In genomic region chr16:85479972-85480726, GRCh38 we compare ENCODE assay signal across 1 cellular context.
TF ChIP-seq lines count a peak whose summit lies in the region.

No MANE protein-coding gene starts in this region.

TF ChIP-seq in HEK293, 187 proteins besides CTCF, POLR2A, EP300 and RAD21 (continued from another document and continues in another):
- TF ChIP-seq ATF2 (tag by site-specific recombination; IDR thresholded peaks at IDR 0.05; ENCODE audit: low read depth): 0 out of 2 replicates have a peak, but pooled peaks have one; percentile 4
- 0 out of 2 replicates have a peak, but pooled peaks have one; percentile 34 for TF ChIP-seq ZNF324 (tag by site-specific recombination; IDR thresholded peaks at IDR 0.05)
- no peak for TF ChIP-seq ZNF175 (tag by site-specific recombination; IDR thresholded peaks at IDR 0.05)
- TF ChIP-seq GLI2 (tag by site-specific recombination; IDR thresholded peaks at IDR 0.05; ENCODE audit: borderline replicate concordance, low read depth): no peak
- peak; percentile 20; the same call in 1 of the 2 replicates for TF ChIP-seq ZBTB17 (tag by site-specific recombination; IDR thresholded peaks at IDR 0.05)
- 0 out of 2 replicates have a peak, but pooled peaks have one; percentile 19 for TF ChIP-seq ZNF692 (tag by site-specific recombination; IDR thresholded peaks at IDR 0.05)
- TF ChIP-seq, protein P1, sequence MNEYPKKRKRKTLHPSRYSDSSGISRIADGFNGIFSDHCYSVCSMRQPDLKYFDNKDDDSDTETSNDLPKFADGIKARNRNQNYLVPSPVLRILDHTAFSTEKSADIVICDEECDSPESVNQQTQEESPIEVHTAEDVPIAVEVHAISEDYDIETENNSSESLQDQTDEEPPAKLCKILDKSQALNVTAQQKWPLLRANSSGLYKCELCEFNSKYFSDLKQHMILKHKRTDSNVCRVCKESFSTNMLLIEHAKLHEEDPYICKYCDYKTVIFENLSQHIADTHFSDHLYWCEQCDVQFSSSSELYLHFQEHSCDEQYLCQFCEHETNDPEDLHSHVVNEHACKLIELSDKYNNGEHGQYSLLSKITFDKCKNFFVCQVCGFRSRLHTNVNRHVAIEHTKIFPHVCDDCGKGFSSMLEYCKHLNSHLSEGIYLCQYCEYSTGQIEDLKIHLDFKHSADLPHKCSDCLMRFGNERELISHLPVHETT (tag by site-specific recombination; IDR thresholded peaks at IDR 0.05): no peak
- TF ChIP-seq ZNF664 (tag by site-specific recombination; IDR thresholded peaks at IDR 0.05): no peak
- no peak for TF ChIP-seq ZNF560 (tag by site-specific recombination; IDR thresholded peaks at IDR 0.05; ENCODE audit: borderline replicate concordance)
- TF ChIP-seq, protein P2, sequence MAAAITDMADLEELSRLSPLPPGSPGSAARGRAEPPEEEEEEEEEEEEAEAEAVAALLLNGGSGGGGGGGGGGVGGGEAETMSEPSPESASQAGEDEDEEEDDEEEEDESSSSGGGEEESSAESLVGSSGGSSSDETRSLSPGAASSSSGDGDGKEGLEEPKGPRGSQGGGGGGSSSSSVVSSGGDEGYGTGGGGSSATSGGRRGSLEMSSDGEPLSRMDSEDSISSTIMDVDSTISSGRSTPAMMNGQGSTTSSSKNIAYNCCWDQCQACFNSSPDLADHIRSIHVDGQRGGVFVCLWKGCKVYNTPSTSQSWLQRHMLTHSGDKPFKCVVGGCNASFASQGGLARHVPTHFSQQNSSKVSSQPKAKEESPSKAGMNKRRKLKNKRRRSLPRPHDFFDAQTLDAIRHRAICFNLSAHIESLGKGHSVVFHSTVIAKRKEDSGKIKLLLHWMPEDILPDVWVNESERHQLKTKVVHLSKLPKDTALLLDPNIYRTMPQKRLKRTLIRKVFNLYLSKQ (tag by site-specific recombination; IDR thresholded peaks at IDR 0.05; ENCODE audit: borderline replicate concordance): no peak
- no peak for TF ChIP-seq ZNF704 (tag by site-specific recombination; IDR thresholded peaks at IDR 0.05)
- no peak for TF ChIP-seq KLF7 (tag by site-specific recombination; IDR thresholded peaks at IDR 0.05; ENCODE audit: borderline replicate concordance)
- no peak for TF ChIP-seq BCL11A (tag by site-specific recombination; IDR thresholded peaks at IDR 0.05; ENCODE audit: low read depth)
- TF ChIP-seq, protein P3, sequence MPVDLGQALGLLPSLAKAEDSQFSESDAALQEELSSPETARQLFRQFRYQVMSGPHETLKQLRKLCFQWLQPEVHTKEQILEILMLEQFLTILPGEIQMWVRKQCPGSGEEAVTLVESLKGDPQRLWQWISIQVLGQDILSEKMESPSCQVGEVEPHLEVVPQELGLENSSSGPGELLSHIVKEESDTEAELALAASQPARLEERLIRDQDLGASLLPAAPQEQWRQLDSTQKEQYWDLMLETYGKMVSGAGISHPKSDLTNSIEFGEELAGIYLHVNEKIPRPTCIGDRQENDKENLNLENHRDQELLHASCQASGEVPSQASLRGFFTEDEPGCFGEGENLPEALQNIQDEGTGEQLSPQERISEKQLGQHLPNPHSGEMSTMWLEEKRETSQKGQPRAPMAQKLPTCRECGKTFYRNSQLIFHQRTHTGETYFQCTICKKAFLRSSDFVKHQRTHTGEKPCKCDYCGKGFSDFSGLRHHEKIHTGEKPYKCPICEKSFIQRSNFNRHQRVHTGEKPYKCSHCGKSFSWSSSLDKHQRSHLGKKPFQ (tag by site-specific recombination; IDR thresholded peaks at IDR 0.05): no peak
- no peak for TF ChIP-seq ZNF518A (tag by site-specific recombination; conservative IDR thresholded peaks at IDR 0.05; ENCODE audit: low read depth)
- no peak for TF ChIP-seq ZNF155 (tag by site-specific recombination; IDR thresholded peaks at IDR 0.05)
- TF ChIP-seq ZBTB48 (tag by site-specific recombination; IDR thresholded peaks at IDR 0.05): peak; percentile 81
- TF ChIP-seq, protein P4, sequence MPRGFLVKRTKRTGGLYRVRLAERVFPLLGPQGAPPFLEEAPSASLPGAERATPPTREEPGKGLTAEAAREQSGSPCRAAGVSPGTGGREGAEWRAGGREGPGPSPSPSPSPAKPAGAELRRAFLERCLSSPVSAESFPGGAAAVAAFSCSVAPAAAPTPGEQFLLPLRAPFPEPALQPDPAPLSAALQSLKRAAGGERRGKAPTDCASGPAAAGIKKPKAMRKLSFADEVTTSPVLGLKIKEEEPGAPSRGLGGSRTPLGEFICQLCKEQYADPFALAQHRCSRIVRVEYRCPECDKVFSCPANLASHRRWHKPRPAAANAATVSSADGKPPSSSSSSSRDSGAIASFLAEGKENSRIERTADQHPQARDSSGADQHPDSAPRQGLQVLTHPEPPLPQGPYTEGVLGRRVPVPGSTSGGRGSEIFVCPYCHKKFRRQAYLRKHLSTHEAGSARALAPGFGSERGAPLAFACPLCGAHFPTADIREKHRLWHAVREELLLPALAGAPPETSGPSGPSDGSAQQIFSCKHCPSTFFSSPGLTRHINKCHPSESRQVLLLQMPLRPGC (tag by site-specific recombination; IDR thresholded peaks at IDR 0.05): no peak
- TF ChIP-seq ZNF23 (tag by site-specific recombination; IDR thresholded peaks at IDR 0.05; ENCODE audit: borderline replicate concordance): no peak
- TF ChIP-seq ZNF391 (tag by site-specific recombination; IDR thresholded peaks at IDR 0.05; ENCODE audit: borderline replicate concordance, low read depth): peak; percentile 41; the same call in 1 of the 2 replicates
- TF ChIP-seq, protein P5, sequence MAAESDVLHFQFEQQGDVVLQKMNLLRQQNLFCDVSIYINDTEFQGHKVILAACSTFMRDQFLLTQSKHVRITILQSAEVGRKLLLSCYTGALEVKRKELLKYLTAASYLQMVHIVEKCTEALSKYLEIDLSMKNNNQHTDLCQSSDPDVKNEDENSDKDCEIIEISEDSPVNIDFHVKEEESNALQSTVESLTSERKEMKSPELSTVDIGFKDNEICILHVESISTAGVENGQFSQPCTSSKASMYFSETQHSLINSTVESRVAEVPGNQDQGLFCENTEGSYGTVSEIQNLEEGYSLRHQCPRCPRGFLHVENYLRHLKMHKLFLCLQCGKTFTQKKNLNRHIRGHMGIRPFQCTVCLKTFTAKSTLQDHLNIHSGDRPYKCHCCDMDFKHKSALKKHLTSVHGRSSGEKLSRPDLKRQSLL (tag by site-specific recombination; IDR thresholded peaks at IDR 0.05): no peak
- TF ChIP-seq ZNF211 (tag by site-specific recombination; IDR thresholded peaks at IDR 0.05; ENCODE audit: low read depth): no peak
- peak; percentile 66 for TF ChIP-seq ZNF341 (tag by site-specific recombination; IDR thresholded peaks at IDR 0.05; ENCODE audit: low read depth)
- TF ChIP-seq ZNF549 (tag by site-specific recombination; IDR thresholded peaks at IDR 0.05): no peak
- no peak for TF ChIP-seq ZNF19 (tag by site-specific recombination; IDR thresholded peaks at IDR 0.05; ENCODE audit: low read depth)
- no peak for TF ChIP-seq EGR2 (tag by site-specific recombination; IDR thresholded peaks at IDR 0.05; ENCODE audit: low read depth)
- no peak for TF ChIP-seq ZFP41 (tag by site-specific recombination; IDR thresholded peaks at IDR 0.05; ENCODE audit: borderline replicate concordance)
- TF ChIP-seq, protein P6, sequence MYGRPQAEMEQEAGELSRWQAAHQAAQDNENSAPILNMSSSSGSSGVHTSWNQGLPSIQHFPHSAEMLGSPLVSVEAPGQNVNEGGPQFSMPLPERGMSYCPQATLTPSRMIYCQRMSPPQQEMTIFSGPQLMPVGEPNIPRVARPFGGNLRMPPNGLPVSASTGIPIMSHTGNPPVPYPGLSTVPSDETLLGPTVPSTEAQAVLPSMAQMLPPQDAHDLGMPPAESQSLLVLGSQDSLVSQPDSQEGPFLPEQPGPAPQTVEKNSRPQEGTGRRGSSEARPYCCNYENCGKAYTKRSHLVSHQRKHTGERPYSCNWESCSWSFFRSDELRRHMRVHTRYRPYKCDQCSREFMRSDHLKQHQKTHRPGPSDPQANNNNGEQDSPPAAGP (tag by site-specific recombination; IDR thresholded peaks at IDR 0.05): peak; percentile 44; the same call in 1 of the 2 replicates
- TF ChIP-seq ZNF544 (tag by site-specific recombination; IDR thresholded peaks at IDR 0.05): no peak
- TF ChIP-seq, protein P7, sequence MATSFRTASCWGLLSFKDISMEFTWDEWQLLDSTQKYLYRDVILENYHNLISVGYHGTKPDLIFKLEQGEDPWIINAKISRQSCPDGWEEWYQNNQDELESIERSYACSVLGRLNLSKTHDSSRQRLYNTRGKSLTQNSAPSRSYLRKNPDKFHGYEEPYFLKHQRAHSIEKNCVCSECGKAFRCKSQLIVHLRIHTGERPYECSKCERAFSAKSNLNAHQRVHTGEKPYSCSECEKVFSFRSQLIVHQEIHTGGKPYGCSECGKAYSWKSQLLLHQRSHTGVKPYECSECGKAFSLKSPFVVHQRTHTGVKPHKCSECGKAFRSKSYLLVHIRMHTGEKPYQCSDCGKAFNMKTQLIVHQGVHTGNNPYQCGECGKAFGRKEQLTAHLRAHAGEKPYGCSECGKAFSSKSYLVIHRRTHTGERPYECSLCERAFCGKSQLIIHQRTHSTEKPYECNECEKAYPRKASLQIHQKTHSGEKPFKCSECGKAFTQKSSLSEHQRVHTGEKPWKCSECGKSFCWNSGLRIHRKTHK (tag by site-specific recombination; IDR thresholded peaks at IDR 0.05): no peak
- TF ChIP-seq HOXA7 (CRISPR knock-in tag; IDR thresholded peaks at IDR 0.05; ENCODE audit: borderline replicate concordance): no peak
- no peak for TF ChIP-seq ZSCAN30 (tag by site-specific recombination; IDR thresholded peaks at IDR 0.05)
- TF ChIP-seq ZNF596 (tag by site-specific recombination; IDR thresholded peaks at IDR 0.05): no peak
- TF ChIP-seq ZNF214 (tag by site-specific recombination; IDR thresholded peaks at IDR 0.05; ENCODE audit: borderline replicate concordance): no peak
